Comparison of ENCODE assay signal across 1 cellular context in genomic region chr1:96721382-96722160, GRCh38.
A peak's percentile ranks its signal among the peaks of the same experiment; 100 is the strongest.
TF ChIP-seq lines count a peak whose summit lies in the region.

Gene PTBP2 (plus strand): TSS chr1:96721784. CDS start chr1:96721865, 81 bp downstream.

TF ChIP-seq in Ishikawa, 13 proteins besides CTCF, POLR2A, EP300 and RAD21:
- no peak for TF ChIP-seq CREB1 (IDR thresholded peaks at IDR 0.05; ENCODE audit: low read depth)
- TF ChIP-seq TEAD4 (IDR thresholded peaks at IDR 0.05): no peak
- TF ChIP-seq, protein P1, sequence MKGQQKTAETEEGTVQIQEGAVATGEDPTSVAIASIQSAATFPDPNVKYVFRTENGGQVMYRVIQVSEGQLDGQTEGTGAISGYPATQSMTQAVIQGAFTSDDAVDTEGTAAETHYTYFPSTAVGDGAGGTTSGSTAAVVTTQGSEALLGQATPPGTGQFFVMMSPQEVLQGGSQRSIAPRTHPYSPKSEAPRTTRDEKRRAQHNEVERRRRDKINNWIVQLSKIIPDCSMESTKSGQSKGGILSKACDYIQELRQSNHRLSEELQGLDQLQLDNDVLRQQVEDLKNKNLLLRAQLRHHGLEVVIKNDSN (IDR thresholded peaks at IDR 0.05): no peak
- peak; percentile 91 for TF ChIP-seq YY1 (IDR thresholded peaks at IDR 0.05; ENCODE audit: low read depth)
- TF ChIP-seq TCF12 (IDR thresholded peaks at IDR 0.05; ENCODE audit: low read depth): no peak
- no peak for TF ChIP-seq CEBPB (IDR thresholded peaks at IDR 0.05)
- TF ChIP-seq FOXM1 (IDR thresholded peaks at IDR 0.05; ENCODE audit: borderline replicate concordance, low read depth): no peak
- TF ChIP-seq TAF1 (IDR thresholded peaks at IDR 0.05; ENCODE audit: low read depth): 0 out of 2 replicates have a peak, but pooled peaks have one; percentile 37
- TF ChIP-seq ZBTB7A (IDR thresholded peaks at IDR 0.05; ENCODE audit: low read depth): peak; percentile 78
- TF ChIP-seq NFIC (IDR thresholded peaks at IDR 0.05): no peak
- TF ChIP-seq EGR1 (IDR thresholded peaks at IDR 0.05): peak; percentile 53
- TF ChIP-seq, protein P2, sequence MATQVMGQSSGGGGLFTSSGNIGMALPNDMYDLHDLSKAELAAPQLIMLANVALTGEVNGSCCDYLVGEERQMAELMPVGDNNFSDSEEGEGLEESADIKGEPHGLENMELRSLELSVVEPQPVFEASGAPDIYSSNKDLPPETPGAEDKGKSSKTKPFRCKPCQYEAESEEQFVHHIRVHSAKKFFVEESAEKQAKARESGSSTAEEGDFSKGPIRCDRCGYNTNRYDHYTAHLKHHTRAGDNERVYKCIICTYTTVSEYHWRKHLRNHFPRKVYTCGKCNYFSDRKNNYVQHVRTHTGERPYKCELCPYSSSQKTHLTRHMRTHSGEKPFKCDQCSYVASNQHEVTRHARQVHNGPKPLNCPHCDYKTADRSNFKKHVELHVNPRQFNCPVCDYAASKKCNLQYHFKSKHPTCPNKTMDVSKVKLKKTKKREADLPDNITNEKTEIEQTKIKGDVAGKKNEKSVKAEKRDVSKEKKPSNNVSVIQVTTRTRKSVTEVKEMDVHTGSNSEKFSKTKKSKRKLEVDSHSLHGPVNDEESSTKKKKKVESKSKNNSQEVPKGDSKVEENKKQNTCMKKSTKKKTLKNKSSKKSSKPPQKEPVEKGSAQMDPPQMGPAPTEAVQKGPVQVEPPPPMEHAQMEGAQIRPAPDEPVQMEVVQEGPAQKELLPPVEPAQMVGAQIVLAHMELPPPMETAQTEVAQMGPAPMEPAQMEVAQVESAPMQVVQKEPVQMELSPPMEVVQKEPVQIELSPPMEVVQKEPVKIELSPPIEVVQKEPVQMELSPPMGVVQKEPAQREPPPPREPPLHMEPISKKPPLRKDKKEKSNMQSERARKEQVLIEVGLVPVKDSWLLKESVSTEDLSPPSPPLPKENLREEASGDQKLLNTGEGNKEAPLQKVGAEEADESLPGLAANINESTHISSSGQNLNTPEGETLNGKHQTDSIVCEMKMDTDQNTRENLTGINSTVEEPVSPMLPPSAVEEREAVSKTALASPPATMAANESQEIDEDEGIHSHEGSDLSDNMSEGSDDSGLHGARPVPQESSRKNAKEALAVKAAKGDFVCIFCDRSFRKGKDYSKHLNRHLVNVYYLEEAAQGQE (IDR thresholded peaks at IDR 0.05; ENCODE audit: low read depth): no peak
- TF ChIP-seq, protein P3, sequence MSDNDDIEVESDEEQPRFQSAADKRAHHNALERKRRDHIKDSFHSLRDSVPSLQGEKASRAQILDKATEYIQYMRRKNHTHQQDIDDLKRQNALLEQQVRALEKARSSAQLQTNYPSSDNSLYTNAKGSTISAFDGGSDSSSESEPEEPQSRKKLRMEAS (IDR thresholded peaks at IDR 0.05): no peak; the same call in 1 of the 2 replicates
